In genomic region chr12:47745485-47746041, GRCh38 we compare ENCODE assay signal across 17 cellular contexts. TPM values are rescaled to one million over a fixed set of nuclear protein-coding genes. Genes with fewer than 3 reads are reported as not detected.
DNase-seq lines count a peak whose midpoint lies in the region; ATAC-seq and TF ChIP-seq lines count a peak whose summit lies in the region.
"Had no signal": no experiment of that assay in that cellular context is flagged by ENCODE, and none has a peak within 500 bp of the region (broad histone marks: within the 10 kb centered on the region; RNA-seq: fewer than 3 reads in every experiment).

No MANE protein-coding gene starts in this region.

- 0 out of 2 replicates have a peak, but pooled peaks cover 4% of the 10 kb centered on the region for H3K4me1 ChIP-seq in GM23338 (ENCODE audit: insufficient read depth)

- no peak overlapping the region for H2AFZ ChIP-seq in GM23338

- 0 out of 2 replicates have a peak overlapping the region, but pooled peaks have one; percentile 49 for H3K27ac Mint-ChIP-seq in GM23338

- H4K20me1 ChIP-seq in GM23338 (replicated peaks; ENCODE audit: insufficient read depth): no peaks in the 10 kb centered on the region

- H3K36me3 Mint-ChIP-seq in GM23338 (ENCODE audit: low read depth): peaks cover 4% of the 10 kb centered on the region; the same call in 1 of the 3 replicates
- H3K36me3 Mint-ChIP-seq: CD8-positive, alpha-beta memory T cell had no signal

- H3K9me3 Mint-ChIP-seq in GM23338: no peaks in the 10 kb centered on the region; the same call in 2 of the 3 replicates
- H3K9me3 Mint-ChIP-seq: CD8-positive, alpha-beta memory T cell had no signal

- H3K4me3 ChIP-seq in GM23338: no peak overlapping the region

- H3F3A ChIP-seq in GM23338 (replicated peaks; ENCODE audit: low read depth): no peaks in the 10 kb centered on the region

- no peak overlapping the region for H3K4me3 Mint-ChIP-seq in GM23338
- H3K4me3 Mint-ChIP-seq: CD8-positive, alpha-beta memory T cell had no signal

- no peak overlapping the region for H3K4me2 ChIP-seq in GM23338

- DNase-seq in GM23338 (ENCODE audit: low spot score): no peak
- peak in 5 of 49 donors; percentile 17 to 35 (median 26) for DNase-seq in substantia nigra (lab: John Stamatoyannopoulos, UW)
- no peak for DNase-seq in DMS153 (lab: John Stamatoyannopoulos, UW)
- no peak for DNase-seq in DMS53 (lab: John Stamatoyannopoulos, UW)
- DNase-seq: CD8-positive, alpha-beta memory T cell; GF-D8; KG1; NCI-H1048; NCI-H1436 treated with DMSO at 0.1 percent for 48 hours; NCI-H2081; NCI-H510A; NCI-H82 had no signal

- H3K79me2 ChIP-seq in GM23338 (replicated peaks; ENCODE audit: insufficient read depth): no peaks in the 10 kb centered on the region

- peaks cover 29% of the 10 kb centered on the region for H3K27me3 Mint-ChIP-seq in GM23338 (ENCODE audit: insufficient read depth, low read depth, poor library complexity)

- no peak for TF ChIP-seq CTCF in GM23338 (conservative IDR thresholded peaks at IDR 0.05; ENCODE audit: low read depth in 2 of 2)

- ATAC-seq in GM23338 (no peak), esophagus mucosa (no peak)

- H3K4me1 Mint-ChIP-seq in GM23338: peaks cover 39% of the 10 kb centered on the region

- no peaks in the 10 kb centered on the region for H3K9me2 ChIP-seq in GM23338 (ENCODE audit: insufficient read depth)

- no peaks in the 10 kb centered on the region for H3K36me3 ChIP-seq in GM23338 (ENCODE audit: insufficient read depth)

- no peaks in the 10 kb centered on the region for H3K27me3 ChIP-seq in GM23338 (ENCODE audit: insufficient read depth)
- H3K27me3 ChIP-seq in layer of hippocampus (ENCODE audit: control insufficient read depth, insufficient read depth, low read length): no peaks in the 10 kb centered on the region

- H3K27ac ChIP-seq in GM23338 (ENCODE audit: low read depth) (no peak overlapping the region), angular gyrus (ENCODE audit: low read depth, low read length) (peak overlapping the region; percentile 44), layer of hippocampus (ENCODE audit: low read depth, low read length) (peak overlapping the region; percentile 60), substantia nigra (ENCODE audit: low read depth, low read length, poor library complexity, severe bottlenecking) (peak overlapping the region; percentile 65)

TF ChIP-seq in GM23338, 12 proteins besides CTCF, POLR2A, EP300 and RAD21 (continues in another document):
- TF ChIP-seq CREB1 (CRISPR knock-in tag; IDR thresholded peaks at IDR 0.05; ENCODE audit: low read depth): no peak
- no peak for TF ChIP-seq ETS1 (IDR thresholded peaks at IDR 0.05)
- TF ChIP-seq NANOG (IDR thresholded peaks at IDR 0.05; ENCODE audit: borderline replicate concordance): no peak
- no peak for TF ChIP-seq ZNF114 (CRISPR knock-in tag; IDR thresholded peaks at IDR 0.05)
- TF ChIP-seq ZNF331 (CRISPR knock-in tag; IDR thresholded peaks at IDR 0.05; ENCODE audit: low read depth): no peak
- TF ChIP-seq JUNB (IDR thresholded peaks at IDR 0.05; ENCODE audit: unreplicated experiment): no peak
- TF ChIP-seq, protein P1, sequence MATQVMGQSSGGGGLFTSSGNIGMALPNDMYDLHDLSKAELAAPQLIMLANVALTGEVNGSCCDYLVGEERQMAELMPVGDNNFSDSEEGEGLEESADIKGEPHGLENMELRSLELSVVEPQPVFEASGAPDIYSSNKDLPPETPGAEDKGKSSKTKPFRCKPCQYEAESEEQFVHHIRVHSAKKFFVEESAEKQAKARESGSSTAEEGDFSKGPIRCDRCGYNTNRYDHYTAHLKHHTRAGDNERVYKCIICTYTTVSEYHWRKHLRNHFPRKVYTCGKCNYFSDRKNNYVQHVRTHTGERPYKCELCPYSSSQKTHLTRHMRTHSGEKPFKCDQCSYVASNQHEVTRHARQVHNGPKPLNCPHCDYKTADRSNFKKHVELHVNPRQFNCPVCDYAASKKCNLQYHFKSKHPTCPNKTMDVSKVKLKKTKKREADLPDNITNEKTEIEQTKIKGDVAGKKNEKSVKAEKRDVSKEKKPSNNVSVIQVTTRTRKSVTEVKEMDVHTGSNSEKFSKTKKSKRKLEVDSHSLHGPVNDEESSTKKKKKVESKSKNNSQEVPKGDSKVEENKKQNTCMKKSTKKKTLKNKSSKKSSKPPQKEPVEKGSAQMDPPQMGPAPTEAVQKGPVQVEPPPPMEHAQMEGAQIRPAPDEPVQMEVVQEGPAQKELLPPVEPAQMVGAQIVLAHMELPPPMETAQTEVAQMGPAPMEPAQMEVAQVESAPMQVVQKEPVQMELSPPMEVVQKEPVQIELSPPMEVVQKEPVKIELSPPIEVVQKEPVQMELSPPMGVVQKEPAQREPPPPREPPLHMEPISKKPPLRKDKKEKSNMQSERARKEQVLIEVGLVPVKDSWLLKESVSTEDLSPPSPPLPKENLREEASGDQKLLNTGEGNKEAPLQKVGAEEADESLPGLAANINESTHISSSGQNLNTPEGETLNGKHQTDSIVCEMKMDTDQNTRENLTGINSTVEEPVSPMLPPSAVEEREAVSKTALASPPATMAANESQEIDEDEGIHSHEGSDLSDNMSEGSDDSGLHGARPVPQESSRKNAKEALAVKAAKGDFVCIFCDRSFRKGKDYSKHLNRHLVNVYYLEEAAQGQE (IDR thresholded peaks at IDR 0.05; ENCODE audit: unreplicated experiment): no peak
- TF ChIP-seq EZH2 (IDR thresholded peaks at IDR 0.05; ENCODE audit: low read depth, unreplicated experiment): no peak
- TF ChIP-seq POLR2AphosphoS5 (IDR thresholded peaks at IDR 0.05; ENCODE audit: low read depth): no peak
- TF ChIP-seq STAT1 (IDR thresholded peaks at IDR 0.05; ENCODE audit: unreplicated experiment): no peak
- TF ChIP-seq EZH2phosphoT487 (IDR thresholded peaks at IDR 0.05; ENCODE audit: unreplicated experiment): no peak

RNA-seq across cellular contexts. Expression of gene RAPGEF3, which starts 13.1 kb away (rescaled TPM):
- 10.4 and 11.8 TPM in 2 replicates for total RNA-seq in GM23338 (2014; rRNA removed; shearing (Covaris generic))
- 2.3 and 3.0 TPM in 2 replicates for polyA plus RNA-seq in GM23338 (2016; fragmentation: Nextera tagmentation; extraction: Ambion mirVana)
- 16.5 TPM for total RNA-seq in esophagus mucosa

RNA-seq across cellular contexts. Expression of gene ENDOU, which starts 20.3 kb away (rescaled TPM):
- total RNA-seq in GM23338 (2014; rRNA removed; shearing (Covaris generic)): not detected in 2 replicates
- not detected in 2 replicates for polyA plus RNA-seq in GM23338 (2016; fragmentation: Nextera tagmentation; extraction: Ambion mirVana)
- total RNA-seq in esophagus mucosa: 66.9 TPM
- total RNA-seq: CD8-positive, alpha-beta memory T cell; M059J had no signal
- polyA plus RNA-seq: BJ; CD8-positive, alpha-beta memory T cell had no signal

RNA-seq across cellular contexts. Expression of gene SLC48A1, which starts 27.5 kb away (rescaled TPM):
- 9.0 and 16.8 TPM in 2 replicates for total RNA-seq in GM23338 (2014; rRNA removed; shearing (Covaris generic))
- 5.8 TPM in 2 replicates for polyA plus RNA-seq in GM23338 (2016; fragmentation: Nextera tagmentation; extraction: Ambion mirVana)
- 19.8 TPM for total RNA-seq in esophagus mucosa

RNA-seq across cellular contexts. Expression of gene RPAP3, which starts 39.7 kb away (rescaled TPM):
- total RNA-seq in GM23338 (2014; rRNA removed; shearing (Covaris generic)): 29.0 and 31.4 TPM in 2 replicates
- 62.4 and 69.9 TPM in 2 replicates for polyA plus RNA-seq in GM23338 (2016; fragmentation: Nextera tagmentation; extraction: Ambion mirVana)
- 18.2 TPM for total RNA-seq in esophagus mucosa

Comparison
In these comparisons a context has a peak if more than half of its experiments do, and no peak if none do; other contexts are left out.
1. RNA of gene ENDOU, which starts 20.3 kb away (total RNA-seq): 66.9 TPM in esophagus mucosa (single experiment); not detected in GM23338; every median in the first group is over 10 times any median in the second.